25 cellular contexts compared by ENCODE assay signal in the genomic region with DNA sequence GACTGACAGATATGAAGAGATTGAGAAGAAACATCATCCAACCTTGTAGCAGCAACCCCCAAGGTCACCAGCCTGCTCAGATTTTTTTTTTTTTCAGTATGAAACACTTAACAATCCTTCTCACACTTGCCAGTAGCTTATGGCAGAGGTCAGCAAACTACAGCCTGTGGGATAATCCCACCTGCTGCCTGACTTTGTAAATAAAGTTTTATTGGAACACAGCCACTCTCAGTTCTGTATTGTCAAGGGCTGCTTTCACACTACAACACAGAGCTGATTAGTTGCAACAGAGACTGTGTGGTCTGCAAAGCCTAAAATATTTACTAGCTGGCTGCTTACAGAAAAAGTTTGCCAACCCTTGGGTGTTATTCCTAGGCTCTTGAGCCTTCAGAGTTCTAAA.
"Had no signal": no experiment of that assay in that cellular context is flagged by ENCODE, and none has a peak within 500 bp of the region (broad histone marks: within the 10 kb centered on the region; RNA-seq: fewer than 3 reads in every experiment).

No MANE protein-coding gene starts in this region.

- ATAC-seq: esophagus mucosa; foreskin keratinocyte; gastroesophageal sphincter; heart left ventricle; left colon; left ventricle myocardium superior; lower lobe of right lung; naive thymus-derived CD8-positive, alpha-beta T cell; psoas muscle; right cardiac atrium; upper lobe of right lung had no signal

- H3K4me1 ChIP-seq: colonic mucosa, foreskin keratinocyte, lower lobe of right lung, psoas muscle, transverse colon, upper lobe of right lung, uterus had no signal

- H3K4me2 ChIP-seq: hepatocyte had no signal

- DNase-seq: colonic mucosa; effector CD8-positive, alpha-beta T cell; endodermal cell; foreskin keratinocyte; heart left ventricle; islet precursor cell; kidney glomerular epithelial cell; left colon; left ventricle myocardium superior; lower lobe of right lung; naive thymus-derived CD8-positive, alpha-beta T cell; nephron progenitor cell; posterior cingulate gyrus; psoas muscle; right cardiac atrium; spleen; stimulated activated naive B cell treated with anti-CD40 and anti-IgM and Interleukin-4, amounts not matched to agents 10 μg/mL and 1 μg/mL and 100 μg/mL, for 72 hours; transverse colon; upper lobe of right lung; uterus had no signal

- H3K27ac ChIP-seq: colonic mucosa, epithelial cell of prostate, foreskin keratinocyte, gastroesophageal sphincter, heart left ventricle, hepatocyte, lower lobe of right lung, psoas muscle, skin epidermis, spleen, transverse colon, upper lobe of right lung, uterus had no signal

- H3K4me3 ChIP-seq: colonic mucosa, gastroesophageal sphincter, heart left ventricle, hepatocyte, lower lobe of right lung, psoas muscle, skin epidermis, spleen, transverse colon, upper lobe of right lung, uterus had no signal

- H3K9me3 ChIP-seq: colonic mucosa, gastroesophageal sphincter, heart left ventricle, lower lobe of right lung, psoas muscle, spleen, transverse colon, upper lobe of right lung, uterus had no signal

- H3K36me3 ChIP-seq: colonic mucosa, gastroesophageal sphincter, heart left ventricle, lower lobe of right lung, spleen, transverse colon, upper lobe of right lung, uterus had no signal

- H3K27me3 ChIP-seq: colonic mucosa, gastroesophageal sphincter, heart left ventricle, hepatocyte, transverse colon, upper lobe of right lung, uterus had no signal
